27 cellular contexts compared by ENCODE assay signal in the genomic region with DNA sequence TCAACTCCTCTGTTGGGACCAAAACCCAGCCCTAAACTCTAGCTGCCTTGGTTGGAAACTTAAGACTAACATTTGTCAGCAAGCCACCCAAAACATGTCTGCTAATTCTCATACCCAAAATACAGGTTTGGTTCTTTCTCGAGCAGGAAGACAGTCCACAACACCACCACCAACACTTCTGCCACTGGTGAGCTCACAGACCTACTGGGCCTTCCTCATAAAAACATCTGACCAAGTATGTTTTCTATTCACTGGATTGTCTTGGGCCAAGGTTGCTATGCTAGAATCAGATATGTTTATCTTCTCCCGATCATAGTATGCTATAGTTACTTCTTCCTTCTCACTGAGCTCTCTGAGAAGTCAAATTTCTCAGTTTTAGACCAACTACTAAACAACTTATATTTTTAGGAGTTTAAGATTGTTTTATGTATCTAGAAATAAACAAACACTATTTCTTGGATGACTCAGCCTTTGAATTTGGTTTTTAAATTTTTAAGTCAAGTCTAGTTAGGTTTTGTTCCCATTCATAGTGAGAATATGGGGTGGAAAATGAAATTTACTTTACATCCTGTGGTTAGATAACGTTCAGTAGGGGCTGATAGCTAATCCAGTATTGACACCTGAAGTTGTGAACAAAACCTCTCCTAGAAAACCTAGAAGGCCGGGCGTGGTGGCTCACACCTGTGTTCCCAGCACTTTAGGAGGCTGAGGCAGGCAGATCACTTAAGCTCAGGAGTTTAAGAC.
DNase-seq lines count a peak whose midpoint lies in the region; ATAC-seq, FAIRE-seq and TF ChIP-seq lines count a peak whose summit lies in the region.
"Had no signal": no experiment of that assay in that cellular context is flagged by ENCODE, and none has a peak within 500 bp of the region (broad histone marks: within the 10 kb centered on the region; RNA-seq: fewer than 3 reads in every experiment).

No MANE protein-coding gene starts in this region.

- FAIRE-seq in H54 (lab: Jason Lieb, UNC) (no peak), small intestine (lab: Jason Lieb, UNC) (no peak)

- H3K4me3 Mint-ChIP-seq in activated T-cell treated with anti-CD3 and anti-CD28 coated beads, Interleukin-2, amount 50 U/mL, for 4 hours = no peak overlapping the region
- H3K4me3 Mint-ChIP-seq: dendritic cell treated with granulocyte-macrophage colony-stimulating factor and Interleukin-4, amounts not matched to agents 40 ng/mL and 50 ng/mL, for 4 days; endodermal cell; GM23338; natural killer cell; stimulated activated naive CD8-positive, alpha-beta T cell treated with anti-CD3 and anti-CD28 coated beads, Interleukin-15, amount 100 ng/mL, for 72 hours had no signal

- H3K36me3 Mint-ChIP-seq in activated T-cell treated with anti-CD3 and anti-CD28 coated beads, Interleukin-2, amount 50 U/mL, for 4 hours (ENCODE audit: insufficient read depth) = no peaks in the 10 kb centered on the region
- H3K36me3 Mint-ChIP-seq: natural killer cell had no signal

- DNase-seq in GM12865 (ENCODE audit: low read depth) (peak; percentile 76), H54 (ENCODE audit: insufficient read length, low spot score) (no peak), GM19238 (ENCODE audit: insufficient read length, low spot score) (no peak), small intestine (no peak)
- DNase-seq in activated T-cell treated with anti-CD3 and anti-CD28 coated beads, Interleukin-2, amount 50 U/mL, for 4 hours = no peak
- DNase-seq: activated CD4-positive, alpha-beta T cell treated with anti-CD3 and anti-CD28 coated beads for 4 hours; activated naive CD4-positive, alpha-beta T cell; activated T-cell treated with anti-CD3 and anti-CD28 coated beads, Interleukin-2, amount 50 U/mL, for 1 hour; Calu3; central memory CD4-positive, alpha-beta T cell; DMS79 treated with DMSO at 0.1 percent for 48 hours; endodermal cell; foreskin keratinocyte; GF-D8; heart left ventricle; natural killer cell; NCI-H1417 treated with DMSO at 0.1 percent for 48 hours; SHP77 treated with DMSO at 0.1 percent for 48 hours; stimulated activated naive CD8-positive, alpha-beta T cell treated with anti-CD3 and anti-CD28 coated beads, Interleukin-15, amount 100 ng/mL, for 72 hours; thyroid gland had no signal

- H3K4me3 ChIP-seq in GM12865 (ENCODE audit: low read depth, low read length) (no peak overlapping the region), small intestine (ENCODE audit: low read depth in 1 of 2, low read length in 2 of 2) (no peak overlapping the region)
- H3K4me3 ChIP-seq: GM23338, heart left ventricle, thyroid gland, vagina had no signal

- WGBS in small intestine, 3 donors = 51 to 72% (median 59%) methylated on average over 5 of the region's 5 CpGs

- no peaks in the 10 kb centered on the region for H3K4me1 ChIP-seq in small intestine (ENCODE audit: control insufficient read depth in 2 of 2, insufficient read depth in 1 of 2, low read depth in 1 of 2, low read length in 1 of 2)
- H3K4me1 ChIP-seq: foreskin keratinocyte, heart left ventricle, thyroid gland, vagina had no signal

- no peaks in the 10 kb centered on the region for H3K4me1 Mint-ChIP-seq in activated T-cell treated with anti-CD3 and anti-CD28 coated beads, Interleukin-2, amount 50 U/mL, for 4 hours (ENCODE audit: low read depth)
- H3K4me1 Mint-ChIP-seq: endodermal cell; natural killer cell; stimulated activated naive CD8-positive, alpha-beta T cell treated with anti-CD3 and anti-CD28 coated beads, Interleukin-15, amount 100 ng/mL, for 72 hours had no signal

- no peak overlapping the region for H3K27ac ChIP-seq in small intestine (ENCODE audit: low read depth in 1 of 2, low read length in 1 of 2)
- H3K27ac ChIP-seq: foreskin keratinocyte, heart left ventricle, thyroid gland, vagina had no signal

- ATAC-seq in GM21390 (IDR thresholded peaks at IDR 0.05; ENCODE audit: unreplicated experiment) (peak; percentile 65), HG03025 (IDR thresholded peaks at IDR 0.05; ENCODE audit: low FRiP score, unreplicated experiment) (peak; percentile 53), HG03571 (IDR thresholded peaks at IDR 0.05; ENCODE audit: unreplicated experiment) (peak; percentile 54)
- ATAC-seq in activated T-cell treated with anti-CD3 and anti-CD28 coated beads, Interleukin-2, amount 50 U/mL, for 4 hours = no peak
- ATAC-seq: esophagus mucosa; foreskin keratinocyte; GM23338; heart left ventricle; natural killer cell; stimulated activated naive CD8-positive, alpha-beta T cell treated with anti-CD3 and anti-CD28 coated beads, Interleukin-15, amount 100 ng/mL, for 72 hours had no signal

- no peaks in the 10 kb centered on the region for H3K9me3 Mint-ChIP-seq in activated T-cell treated with anti-CD3 and anti-CD28 coated beads, Interleukin-2, amount 50 U/mL, for 4 hours
- H3K9me3 Mint-ChIP-seq: endodermal cell had no signal

- H3K27me3 Mint-ChIP-seq in activated T-cell treated with anti-CD3 and anti-CD28 coated beads, Interleukin-2, amount 50 U/mL, for 4 hours (ENCODE audit: low read depth) = peaks cover 3% of the 10 kb centered on the region
- H3K27me3 Mint-ChIP-seq: dendritic cell treated with granulocyte-macrophage colony-stimulating factor and Interleukin-4, amounts not matched to agents 40 ng/mL and 50 ng/mL, for 4 days had no signal

- TF ChIP-seq POLR2A in H54 (IDR thresholded peaks at IDR 0.05; ENCODE audit: low read depth, low read length) = no peak

- no peaks in the 10 kb centered on the region for H3K36me3 ChIP-seq in small intestine (ENCODE audit: control insufficient read depth in 2 of 2, insufficient read depth in 2 of 2, low read length in 2 of 2)
- H3K36me3 ChIP-seq: heart left ventricle, thyroid gland, vagina had no signal

- no peaks in the 10 kb centered on the region for H3K27me3 ChIP-seq in small intestine (ENCODE audit: control insufficient read depth in 2 of 2, insufficient read depth in 2 of 2, low read length in 2 of 2)
- H3K27me3 ChIP-seq: foreskin keratinocyte, heart left ventricle, thyroid gland, vagina had no signal

- no peaks in the 10 kb centered on the region for H3K9me3 ChIP-seq in small intestine (ENCODE audit: control insufficient read depth, low read depth)
- H3K9me3 ChIP-seq: heart left ventricle, thyroid gland, vagina had no signal

- no peak for TF ChIP-seq CTCF in GM12865 (IDR thresholded peaks at IDR 0.05; ENCODE audit: insufficient read depth, low read depth, low read length, missing control alignments)

Comparison
In these comparisons a context has a peak if more than half of its experiments do, and no peak if none do; other contexts are left out.
1. ATAC-seq: peak in GM21390 (single experiment), HG03025 (single experiment) and HG03571 (single experiment); none in activated T-cell treated with anti-CD3 and anti-CD28 coated beads, Interleukin-2, amount 50 U/mL, for 4 hours (0 of 2).